ENCODE assay signal across 27 cellular contexts in the genomic region with DNA sequence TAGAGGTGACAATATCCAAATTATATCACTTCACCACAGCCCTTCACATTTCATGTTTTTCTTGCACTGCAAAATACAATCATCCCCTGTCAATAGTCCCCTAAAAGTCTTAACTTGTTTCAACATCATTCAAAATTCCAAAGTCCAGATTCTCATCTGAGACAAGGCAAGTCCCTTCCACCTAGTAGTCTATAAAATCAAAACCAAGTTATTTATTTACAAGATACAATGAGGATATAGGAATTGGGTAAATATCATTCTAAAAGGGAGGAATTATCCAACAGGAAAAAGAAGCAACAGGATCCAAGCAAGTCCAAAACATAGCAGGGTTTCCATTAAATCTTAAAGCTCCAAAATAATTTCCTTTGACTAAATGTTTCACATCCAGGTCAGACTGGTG.
"Had no signal": no experiment of that assay in that cellular context is flagged by ENCODE, and none has a peak within 500 bp of the region (broad histone marks: within the 10 kb centered on the region; RNA-seq: fewer than 3 reads in every experiment).

No MANE protein-coding gene starts in this region.

- H3K4me1 Mint-ChIP-seq: endodermal cell, immature natural killer cell had no signal

- H3K27ac Mint-ChIP-seq: dendritic cell treated with granulocyte-macrophage colony-stimulating factor and Interleukin-4, amounts not matched to agents 40 ng/mL and 50 ng/mL, for 4 days; effector memory CD8-positive, alpha-beta T cell; endodermal cell; immature natural killer cell; mesothelial cell of epicardium had no signal

- H3K4me3 Mint-ChIP-seq: dendritic cell treated with granulocyte-macrophage colony-stimulating factor and Interleukin-4, amounts not matched to agents 40 ng/mL and 50 ng/mL, for 4 days; effector memory CD8-positive, alpha-beta T cell; endodermal cell; immature natural killer cell; mesothelial cell of epicardium had no signal

- DNase-seq: cortex of kidney; effector CD8-positive, alpha-beta T cell; effector memory CD8-positive, alpha-beta T cell; endodermal cell; erythroblast; esophagus squamous epithelium; foreskin fibroblast; foreskin melanocyte; gastrocnemius medialis; glutamatergic neuron; head of caudate nucleus; heart right ventricle; hypothalamus; immature natural killer cell; islet precursor cell; kidney; kidney glomerular epithelial cell; left lung; left ventricle myocardium superior; lower lobe of right lung; mesenchymal stem cell had no signal

- H3K27ac ChIP-seq: epithelial cell of prostate, esophagus squamous epithelium, gastrocnemius medialis, heart right ventricle, lower lobe of right lung had no signal

- H3K9me3 Mint-ChIP-seq: dendritic cell treated with granulocyte-macrophage colony-stimulating factor and Interleukin-4, amounts not matched to agents 40 ng/mL and 50 ng/mL, for 4 days; endodermal cell had no signal

- H3K27me3 Mint-ChIP-seq: dendritic cell treated with granulocyte-macrophage colony-stimulating factor and Interleukin-4, amounts not matched to agents 40 ng/mL and 50 ng/mL, for 4 days; effector memory CD8-positive, alpha-beta T cell had no signal

- FAIRE-seq: colon, endometrium, kidney had no signal

- H3K36me3 ChIP-seq: esophagus squamous epithelium, gastrocnemius medialis, heart right ventricle, left lung, lower lobe of right lung had no signal

- H3K4me1 ChIP-seq: esophagus squamous epithelium, gastrocnemius medialis, heart right ventricle, left lung, lower lobe of right lung had no signal

- H3K4me3 ChIP-seq: esophagus squamous epithelium, gastrocnemius medialis, heart right ventricle, left lung, lower lobe of right lung had no signal

- ATAC-seq: effector memory CD8-positive, alpha-beta T cell; esophagus mucosa; gastrocnemius medialis; heart right ventricle; left lung; left ventricle myocardium superior; lower lobe of right lung had no signal

- H3K9me3 ChIP-seq: esophagus squamous epithelium, gastrocnemius medialis, left lung, lower lobe of right lung had no signal

- H3K27me3 ChIP-seq: esophagus squamous epithelium, gastrocnemius medialis, heart right ventricle, left lung had no signal
